ENCODE assay signal across 21 cellular contexts in the genomic region with DNA sequence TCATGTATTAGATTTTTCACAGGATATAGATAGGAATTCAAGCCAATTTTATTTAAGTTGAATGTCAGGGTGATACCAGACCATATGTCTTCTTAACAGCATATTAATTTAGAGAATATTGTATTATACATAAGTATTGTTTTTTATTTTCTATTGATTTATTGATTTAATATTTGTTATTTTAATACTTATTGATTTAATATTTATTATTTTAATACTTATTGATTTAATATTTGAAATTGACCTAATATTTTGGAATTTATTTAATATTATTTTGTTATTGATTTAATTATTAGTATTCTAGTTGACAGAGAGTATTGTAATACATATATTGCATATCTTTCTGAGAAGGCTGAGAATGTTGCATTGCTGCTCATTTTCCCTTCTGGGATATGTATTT.
"Had no signal": no experiment of that assay in that cellular context is flagged by ENCODE, and none has a peak within 500 bp of the region (broad histone marks: within the 10 kb centered on the region; RNA-seq: fewer than 3 reads in every experiment).

No MANE protein-coding gene starts in this region.

- ATAC-seq: K562, SK-N-SH treated with all-trans-retinoic acid at 6 μM for 48 hours had no signal

- DNase-seq: Kasumi-1, MM.1S, NCI-H1092 treated with DMSO at 0.1 percent for 48 hours, NCI-H1436, NCI-H187, NCI-H2029, NCI-H2081 treated with DMSO at 0.1 percent for 48 hours, NCI-H2171, NCI-H226, NCI-H446, NCI-H510A, NCI-H774, SHP77 treated with DMSO at 0.1 percent for 48 hours, SJCRH30 had no signal

- H3K27me3 ChIP-seq: SJCRH30 had no signal

- H3K36me3 Mint-ChIP-seq: IgD-negative memory B cell had no signal

- FAIRE-seq: HTR-8/SVneo, K562 had no signal

- H3K9me3 Mint-ChIP-seq: IgD-negative memory B cell had no signal

- H3K4me3 Mint-ChIP-seq: IgD-negative memory B cell had no signal

- H3K36me3 ChIP-seq: SJCRH30 had no signal

- H3K9me3 ChIP-seq: SJCRH30 had no signal

- H3K27ac Mint-ChIP-seq: IgD-negative memory B cell had no signal

- H3K4me1 Mint-ChIP-seq: IgD-negative memory B cell had no signal

- H3K4me1 ChIP-seq: SJCRH30 had no signal

- H3K27me3 Mint-ChIP-seq: IgD-negative memory B cell had no signal

- H3K4me3 ChIP-seq: K562, SJCRH30 had no signal

- H3K27ac ChIP-seq: HL-60, KMS-11, RWPE1, SJCRH30 had no signal
